In genomic region chr18:74963820-74964446, GRCh38 we compare ENCODE assay signal across 8 cellular contexts.
DNase-seq lines count a peak whose midpoint lies in the region; ATAC-seq, FAIRE-seq and TF ChIP-seq lines count a peak whose summit lies in the region.

No MANE protein-coding gene starts in this region.

- H3K14ac ChIP-seq in IMR-90 (replicated peaks; ENCODE audit: low read depth, low read length), result 0 out of 2 replicates have a peak overlapping the region, but pooled peaks have one; percentile 12

- H3K56ac ChIP-seq in IMR-90 (ENCODE audit: extremely low read depth, insufficient read depth, low read length), result no peak overlapping the region

- DNase-seq in ELR (ENCODE audit: low read depth) (peak; percentile 62), IMR-90 (peak; percentile 56), Panc1 (ENCODE audit: low read depth, low spot score) (peak; percentile 73), foreskin keratinocyte (peak in 1 of 2 donors; percentile 25), small intestine (peak; percentile 52), GM19238 (ENCODE audit: insufficient read length, low spot score) (no peak)
- no peak for DNase-seq in effector memory CD4-positive, alpha-beta T cell

- no peak for TF ChIP-seq POLR2A in IMR-90 (IDR thresholded peaks at IDR 0.05; ENCODE audit: low read depth, low read length)

- no peak overlapping the region; the same call in 1 of the 2 replicates for H2AK5ac ChIP-seq in IMR-90 (ENCODE audit: low read depth, low read length)

- no peak overlapping the region for H3K4me3 ChIP-seq in IMR-90 (ENCODE audit: insufficient read depth, low read depth, low read length)
- H3K4me3 ChIP-seq in Panc1 (ENCODE audit: low read depth in 2 of 2, low read length in 2 of 2), result no peak overlapping the region
- H3K4me3 ChIP-seq in small intestine (ENCODE audit: low read depth in 1 of 2, low read length in 2 of 2), result no peak overlapping the region
- H3K4me3 ChIP-seq in effector memory CD4-positive, alpha-beta T cell (ENCODE audit: insufficient read depth, low read depth, low read length, poor library complexity, severe bottlenecking), result no peak overlapping the region

- dilution Hi-C loops in IMR-90 (cut with HindIII; ENCODE audit: low sequenced_read_pairs, unreplicated experiment), result no loop called here

- H2BK5ac ChIP-seq in IMR-90 (ENCODE audit: low read depth, low read length, poor library complexity, severe bottlenecking), result no peak overlapping the region

- no peak overlapping the region for H3K27ac ChIP-seq in IMR-90 (ENCODE audit: insufficient read depth, low read length)
- H3K27ac ChIP-seq in Panc1 (ENCODE audit: low read length), result no peak overlapping the region
- H3K27ac ChIP-seq in foreskin keratinocyte, result no peak overlapping the region
- no peak overlapping the region for H3K27ac ChIP-seq in small intestine (ENCODE audit: low read depth in 1 of 2, low read length in 1 of 2)
- H3K27ac ChIP-seq in effector memory CD4-positive, alpha-beta T cell (ENCODE audit: insufficient read depth, low read length, poor library complexity, severe bottlenecking), result no peak overlapping the region

- intact Hi-C loops in IMR-90 (cut with micrococcal nuclease), result loop anchor here (1.0 kb wide), 1 partner anchor 307 kb away; no protein-coding TSS in a partner anchor
- intact Hi-C loops in Panc1 (cut with micrococcal nuclease; ENCODE audit: unreplicated experiment), result loop anchor here (2.0 kb wide), 2 partner anchors 67 to 311 kb away; no protein-coding TSS in a partner anchor

- 0 out of 2 replicates have a peak overlapping the region, but pooled peaks have one; percentile 1 for H2BK120ac ChIP-seq in IMR-90 (ENCODE audit: low read depth, low read length)

- no peak overlapping the region for H2AFZ ChIP-seq in IMR-90 (replicated peaks; ENCODE audit: low read length, poor library complexity)

- peak; percentile 52 for TF ChIP-seq RAD21 in IMR-90 (IDR thresholded peaks at IDR 0.05; ENCODE audit: low read length)

- no peak overlapping the region; the same call in 1 of the 2 replicates for H3K4ac ChIP-seq in IMR-90 (ENCODE audit: low read depth, low read length)

- BruUV-seq in IMR-90 (replicated peaks; lab: Mats Ljungman, UMichigan) (no TSS peak), Panc1 (replicated peaks; lab: Mats Ljungman, UMichigan) (no TSS peak)

- H3K79me1 ChIP-seq in IMR-90 (ENCODE audit: low read depth in 1 of 2, low read length in 2 of 2), result 0 out of 4 replicates have a peak, but pooled peaks cover 0 to 3% of the 10 kb centered on the region in 2 experiments

- no peak overlapping the region for H3K9ac ChIP-seq in IMR-90 (ENCODE audit: low read depth, low read length)

- peak overlapping the region; percentile 15; the same call in 1 of the 2 replicates for H2BK20ac ChIP-seq in IMR-90 (ENCODE audit: low read depth, low read length)

- CTCF ChIA-PET in IMR-90 (lab: Yijun Ruan, JAX) (interaction anchor here (0.6 to 1.0 kb wide), 4 partner anchors 14 to 1845 kb away, joined by 3 to 8 read pairs (median 6); no protein-coding TSS in a partner anchor), Panc1 (lab: Charles Lee) (no interaction called here)

- H3K36me3 ChIP-seq in IMR-90 (ENCODE audit: control insufficient read depth, insufficient read depth, low read length), result no peaks in the 10 kb centered on the region
- no peaks in the 10 kb centered on the region for H3K36me3 ChIP-seq in Panc1 (ENCODE audit: control insufficient read depth, insufficient read depth, low read length)
- no peaks in the 10 kb centered on the region for H3K36me3 ChIP-seq in small intestine (ENCODE audit: control insufficient read depth in 2 of 2, insufficient read depth in 2 of 2, low read length in 2 of 2)
- no peaks in the 10 kb centered on the region for H3K36me3 ChIP-seq in effector memory CD4-positive, alpha-beta T cell (ENCODE audit: control insufficient read depth, insufficient read depth, low read length)

- no peaks in the 10 kb centered on the region for H3K9me3 ChIP-seq in IMR-90 (ENCODE audit: control insufficient read depth, insufficient read depth, low read length)
- H3K9me3 ChIP-seq in Panc1 (ENCODE audit: control insufficient read depth, insufficient read depth, low read depth, low read length), result no peaks in the 10 kb centered on the region
- H3K9me3 ChIP-seq in small intestine (ENCODE audit: control insufficient read depth, low read depth), result no peaks in the 10 kb centered on the region
- H3K9me3 ChIP-seq in effector memory CD4-positive, alpha-beta T cell (ENCODE audit: control insufficient read depth, low read length), result no peaks in the 10 kb centered on the region

- no peak overlapping the region for H2AK9ac ChIP-seq in IMR-90 (replicated peaks; ENCODE audit: low read depth, low read length, poor library complexity)

- in situ Hi-C loops in IMR-90 (cut with MboI; ENCODE audit: low sequenced_read_pairs), result loop anchor here (5.0 kb wide), 1 partner anchor 302 kb away; no protein-coding TSS in a partner anchor
- in situ Hi-C loops in Panc1 (cut with HindIII; ENCODE audit: low pct_unique_long_range_greater_than_20kb, low sequenced_read_pairs), result no loop called here

- H4K91ac ChIP-seq in IMR-90 (ENCODE audit: insufficient read depth, low read depth, low read length), result 0 out of 2 replicates have a peak overlapping the region, but pooled peaks have one; percentile 20

- peak overlapping the region; percentile 18; the same call in 1 of the 3 replicates for H2BK15ac ChIP-seq in IMR-90 (ENCODE audit: low read depth, low read length)

- no peaks in the 10 kb centered on the region for H4K20me1 ChIP-seq in IMR-90 (ENCODE audit: insufficient read depth, low read length)

- 34% methylated on average over 2 of the region's 7 CpGs; no CpG with 5 or more reads in 1 of the 2 experiments for WGBS in IMR-90 (ENCODE audit: extremely low coverage in 2 of 2, insufficient read length in 1 of 2), 2 experiments
- 32 to 48% (median 43%) methylated on average over 7 of the region's 7 CpGs for WGBS in small intestine, 3 donors

- H4K8ac ChIP-seq in IMR-90 (ENCODE audit: low read depth in 2 of 2, low read length in 2 of 2), result peak overlapping the region in 1 of 2 experiments; percentile 28; a peak in 2 of 4 replicates

- no peak overlapping the region for H3K23ac ChIP-seq in IMR-90 (ENCODE audit: low read depth, low read length)

- H3K9me1 ChIP-seq in IMR-90 (ENCODE audit: insufficient read depth, low read length), result no peaks in the 10 kb centered on the region; the same call in 1 of the 2 replicates

- TF ChIP-seq CTCF in IMR-90 (conservative IDR thresholded peaks at IDR 0.05; ENCODE audit: low read depth, low read length) (peak; percentile 51), Panc1 (IDR thresholded peaks at IDR 0.05) (peak; percentile 84), foreskin keratinocyte (conservative IDR thresholded peaks at IDR 0.05) (peak; percentile 60)

- POLR2A ChIA-PET in IMR-90 (lab: Charles Lee; ENCODE audit: unreplicated experiment), result no interaction called here
- POLR2A ChIA-PET in Panc1 (lab: Charles Lee), result no interaction called here

- ATAC-seq in GM21526 (IDR thresholded peaks at IDR 0.05; ENCODE audit: low FRiP score, unreplicated experiment) (peak; percentile 90), IMR-90 (ENCODE audit: low read depth) (peak; percentile 69), Panc1 (peak; percentile 98), foreskin keratinocyte (peak; percentile 46)

- H3K18ac ChIP-seq in IMR-90 (ENCODE audit: low read depth, low read length), result no peak overlapping the region

- no peaks in the 10 kb centered on the region for H3K4me1 ChIP-seq in IMR-90 (ENCODE audit: control insufficient read depth, insufficient read depth, low read length)
- H3K4me1 ChIP-seq in Panc1 (ENCODE audit: control insufficient read depth, insufficient read depth, low read length), result no peaks in the 10 kb centered on the region
- H3K4me1 ChIP-seq in foreskin keratinocyte, result no peaks in the 10 kb centered on the region
- no peaks in the 10 kb centered on the region for H3K4me1 ChIP-seq in small intestine (ENCODE audit: control insufficient read depth in 2 of 2, insufficient read depth in 1 of 2, low read depth in 1 of 2, low read length in 1 of 2)
- no peaks in the 10 kb centered on the region for H3K4me1 ChIP-seq in effector memory CD4-positive, alpha-beta T cell (ENCODE audit: control insufficient read depth, insufficient read depth, low read length, poor library complexity, severe bottlenecking)

- no peak overlapping the region for H4K5ac ChIP-seq in IMR-90 (ENCODE audit: low read depth, low read length)

- H3K27me3 ChIP-seq in IMR-90 (ENCODE audit: control insufficient read depth, insufficient read depth, low read length) (no peaks in the 10 kb centered on the region), Panc1 (ENCODE audit: control insufficient read depth, insufficient read depth, low read length) (no peaks in the 10 kb centered on the region), foreskin keratinocyte (no peaks in the 10 kb centered on the region), small intestine (ENCODE audit: control insufficient read depth in 2 of 2, insufficient read depth in 2 of 2, low read length in 2 of 2) (no peaks in the 10 kb centered on the region)
- H3K27me3 ChIP-seq in effector memory CD4-positive, alpha-beta T cell (replicated peaks; ENCODE audit: control insufficient read depth, insufficient read depth, low read length, poor library complexity, severe bottlenecking), result no peaks in the 10 kb centered on the region

- no peak overlapping the region for H3K4me2 ChIP-seq in IMR-90 (ENCODE audit: low read depth, low read length)

- FAIRE-seq in small intestine (lab: Jason Lieb, UNC), result no peak

TF ChIP-seq in IMR-90, 13 proteins besides CTCF, POLR2A, EP300 and RAD21:
- TF ChIP-seq SMC3 (IDR thresholded peaks at IDR 0.05; ENCODE audit: low read depth, low read length) (peak; percentile 44), CHD1 (IDR thresholded peaks at IDR 0.05; ENCODE audit: low read depth, low read length) (no peak)

Comparison
In these comparisons a context has a peak if more than half of its experiments do, and no peak if none do; other contexts are left out.
1. DNase-seq: peak in ELR (single experiment), IMR-90 (single experiment), Panc1 (single experiment) and small intestine (single experiment); none in GM19238 (single experiment) and effector memory CD4-positive, alpha-beta T cell (0 of 3).
2. ATAC-seq: peak in every context shown above with its lines; median percentile 98 in Panc1; 90 in GM21526; 69 in IMR-90; 46 in foreskin keratinocyte.
3. Peak in every context shown above with its lines, with median percentiles within 50 percentile points of each other: CTCF ChIP-seq.